In the genomic region with DNA sequence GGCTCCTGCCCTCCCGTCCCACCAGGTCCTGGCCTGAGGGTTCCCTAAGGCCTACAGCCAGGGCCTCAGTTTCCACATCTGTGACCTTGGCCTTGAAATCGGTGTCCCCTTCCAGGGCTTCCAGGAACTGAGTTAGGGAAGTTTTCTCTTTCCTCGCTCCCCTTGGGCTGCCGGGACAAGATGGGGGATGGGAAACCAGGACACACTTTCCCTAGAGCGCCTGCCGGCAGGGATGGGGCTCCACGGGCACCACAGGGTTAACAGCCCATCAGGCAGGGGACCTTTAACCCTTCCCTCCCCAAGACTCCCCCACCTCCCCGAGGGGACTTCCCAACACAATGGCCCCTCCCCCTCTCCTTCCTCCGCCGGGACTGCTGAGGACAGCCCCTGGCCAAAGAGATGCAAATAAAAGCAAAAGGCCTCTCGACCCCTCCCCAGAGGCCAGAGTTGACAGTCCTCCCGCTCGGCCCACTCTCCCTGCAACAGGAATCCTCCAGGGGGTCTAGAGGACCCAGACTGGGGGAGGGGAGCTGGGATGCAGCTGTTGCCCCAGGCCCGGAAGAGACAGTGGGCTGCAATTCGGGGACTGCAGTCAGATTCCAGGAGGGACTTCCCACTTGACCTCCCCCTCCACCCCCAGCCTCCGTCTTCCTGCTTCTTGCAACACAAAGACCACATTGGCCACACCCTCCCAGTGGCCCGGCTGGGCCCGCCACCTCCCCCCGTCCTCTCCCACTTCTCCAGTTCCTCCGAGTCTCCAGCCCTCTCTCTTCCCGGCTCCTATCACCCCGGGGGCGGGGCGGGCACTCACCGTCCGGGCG, we compare ENCODE assay signal across 8 cellular contexts. TPM values are rescaled to one million over a fixed set of nuclear protein-coding genes. Genes with fewer than 3 reads are reported as not detected.
DNase-seq lines count a peak whose midpoint lies in the region; ATAC-seq and TF ChIP-seq lines count a peak whose summit lies in the region.

No MANE protein-coding gene starts in this region.

- peak; percentile 59 for TF ChIP-seq POLR2A in GM18951 (IDR thresholded peaks at IDR 0.05; ENCODE audit: extremely low read depth, insufficient read depth, insufficient read length)

- peak overlapping the region; percentile 79 for H3K4me3 Mint-ChIP-seq in activated T-cell treated with anti-CD3 and anti-CD28 coated beads, Interleukin-2, amount 50 U/mL, for 24 hours
- peak overlapping the region in 9 of 10 donors; percentile 71 to 89 (median 82) for H3K4me3 Mint-ChIP-seq in naive thymus-derived CD8-positive, alpha-beta T cell

- peaks cover 19% of the 10 kb centered on the region for H3K4me1 ChIP-seq in BE2C

- H3K27ac Mint-ChIP-seq in activated T-cell treated with anti-CD3 and anti-CD28 coated beads, Interleukin-2, amount 50 U/mL, for 24 hours: peak overlapping the region; percentile 76
- peak overlapping the region; percentile 43 to 93 (median 84) for H3K27ac Mint-ChIP-seq in naive thymus-derived CD8-positive, alpha-beta T cell

- H3K27me3 ChIP-seq in BE2C: no peaks in the 10 kb centered on the region

- POLR2A ChIA-PET in naive thymus-derived CD8-positive, alpha-beta T cell (lab: Charles Lee): interaction anchor here (0.6 to 7.4 kb wide), 16 partner anchors 12 to 115 kb away, joined by 3 to 116 read pairs (median 15); a partner anchor contains a TSS

- no peaks in the 10 kb centered on the region for H3K9me3 ChIP-seq in BE2C

- H3K27me3 Mint-ChIP-seq in activated T-cell treated with anti-CD3 and anti-CD28 coated beads, Interleukin-2, amount 50 U/mL, for 24 hours: no peaks in the 10 kb centered on the region
- no peaks in the 10 kb centered on the region for H3K27me3 Mint-ChIP-seq in naive thymus-derived CD8-positive, alpha-beta T cell

- DNase-seq in BE2C (peak; percentile 78), NCI-H510A (lab: John Stamatoyannopoulos, UW) (peak; percentile 88), fibroblast of pulmonary artery (ENCODE audit: low read depth) (peak; percentile 98), ureter (ENCODE audit: low spot score) (peak; percentile 96)
- peak; percentile 59 for DNase-seq in activated T-cell treated with anti-CD3 and anti-CD28 coated beads, Interleukin-2, amount 50 U/mL, for 24 hours
- DNase-seq in naive thymus-derived CD8-positive, alpha-beta T cell: peak in 6 of 10 donors; percentile 26 to 72 (median 38)

- H3K4me1 Mint-ChIP-seq in activated T-cell treated with anti-CD3 and anti-CD28 coated beads, Interleukin-2, amount 50 U/mL, for 24 hours (ENCODE audit: low read depth): peaks cover 31% of the 10 kb centered on the region
- H3K4me1 Mint-ChIP-seq in naive thymus-derived CD8-positive, alpha-beta T cell: peaks cover 16 to 34% (median 25%) of the 10 kb centered on the region in 4 donors

- ATAC-seq in naive thymus-derived CD8-positive, alpha-beta T cell: no peak
- ATAC-seq in GM18868 (IDR thresholded peaks at IDR 0.05; ENCODE audit: unreplicated experiment): no peak

- in situ Hi-C loops in GM18951 (cut with MboI; ENCODE audit: low sequenced_read_pairs, unreplicated experiment): no loop called here

- no peaks in the 10 kb centered on the region for H3K9me3 Mint-ChIP-seq in activated T-cell treated with anti-CD3 and anti-CD28 coated beads, Interleukin-2, amount 50 U/mL, for 24 hours
- H3K9me3 Mint-ChIP-seq in naive thymus-derived CD8-positive, alpha-beta T cell: no peaks in the 10 kb centered on the region

- H3K4me3 ChIP-seq in BE2C (ENCODE audit: low read depth, low read length) (peak overlapping the region; percentile 78), fibroblast of pulmonary artery (replicated peaks; ENCODE audit: low read depth, low read length) (peak overlapping the region; percentile 98)

- no peaks in the 10 kb centered on the region for H3K36me3 ChIP-seq in BE2C

- TF ChIP-seq CTCF in BE2C (IDR thresholded peaks at IDR 0.05; ENCODE audit: low read depth, low read length) (no peak), fibroblast of pulmonary artery (IDR thresholded peaks at IDR 0.05; ENCODE audit: low read length, missing control alignments) (no peak)

- H3K36me3 Mint-ChIP-seq in activated T-cell treated with anti-CD3 and anti-CD28 coated beads, Interleukin-2, amount 50 U/mL, for 24 hours (ENCODE audit: low read depth): peaks cover 6% of the 10 kb centered on the region
- peaks cover 0 to 3% (median 0%) of the 10 kb centered on the region in 3 donors for H3K36me3 Mint-ChIP-seq in naive thymus-derived CD8-positive, alpha-beta T cell

RNA-seq across cellular contexts. Expression of a gene that starts 3.4 kb away (rescaled TPM):
- polyA plus RNA-seq in BE2C (2012; ENCODE audit: insufficient read depth, insufficient read length, low read depth): 17.0 TPM
- total RNA-seq in naive thymus-derived CD8-positive, alpha-beta T cell: 10 to 100 TPM; 37.0 to 37.4 TPM
- polyA plus RNA-seq in naive thymus-derived CD8-positive, alpha-beta T cell: 10 to 100 TPM in 1 of 3 donors, 1 to 10 TPM in 2; 7.2 to 13.0 (median 7.3) TPM
- total RNA-seq in ureter: 9.9 TPM

RNA-seq across cellular contexts. Expression of a gene that starts 28.8 kb away (rescaled TPM):
- 21.8 TPM for polyA plus RNA-seq in BE2C (2012; ENCODE audit: insufficient read depth, insufficient read length, low read depth)
- 10 to 100 TPM; 53.0 to 53.1 TPM for total RNA-seq in naive thymus-derived CD8-positive, alpha-beta T cell
- 10 to 100 TPM in 1 of 3 donors, 1 to 10 TPM in 2; 5.0 to 10.8 (median 7.1) TPM for polyA plus RNA-seq in naive thymus-derived CD8-positive, alpha-beta T cell
- total RNA-seq in ureter: 37.2 TPM

RNA-seq across cellular contexts. Expression of a gene that starts 47.1 kb away (rescaled TPM):
- 19.8 TPM for polyA plus RNA-seq in BE2C (2012; ENCODE audit: insufficient read depth, insufficient read length, low read depth)
- total RNA-seq in naive thymus-derived CD8-positive, alpha-beta T cell: 10 to 100 TPM; 17.6 to 19.7 TPM
- polyA plus RNA-seq in naive thymus-derived CD8-positive, alpha-beta T cell: 1 to 10 TPM; 2.4 to 5.3 (median 3.4) TPM
- 22.2 TPM for total RNA-seq in ureter

Comparison
In these comparisons a context has a peak if more than half of its experiments do, and no peak if none do; other contexts are left out.
1. DNase-seq: peak in every context shown above with its lines; median percentile 98 in fibroblast of pulmonary artery; 96 in ureter; 88 in NCI-H510A; 78 in BE2C; 59 in activated T-cell treated with anti-CD3 and anti-CD28 coated beads, Interleukin-2, amount 50 U/mL, for 24 hours; 38 in naive thymus-derived CD8-positive, alpha-beta T cell.